In the genomic region with DNA sequence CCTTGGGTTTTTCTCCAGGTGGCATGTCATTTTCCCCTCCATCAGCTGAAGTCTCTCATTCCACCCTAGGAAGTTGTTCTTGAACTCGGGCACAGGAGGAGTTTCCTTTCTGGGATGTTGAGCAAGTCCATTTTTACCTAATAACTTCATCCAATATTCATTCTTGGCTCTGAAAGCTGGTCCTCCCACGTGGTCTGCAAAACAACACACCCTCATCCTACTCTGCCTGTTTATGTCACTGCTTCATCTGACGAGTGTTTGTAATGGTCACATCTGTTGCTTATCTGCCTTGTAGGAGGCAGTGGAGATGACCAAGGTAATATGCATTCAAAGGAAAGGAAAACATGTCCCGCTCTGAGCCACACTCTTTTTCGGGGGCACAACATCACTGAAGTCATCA, we compare ENCODE assay signal across 24 cellular contexts.
"Had no signal": no experiment of that assay in that cellular context is flagged by ENCODE, and none has a peak within 500 bp of the region (broad histone marks: within the 10 kb centered on the region; RNA-seq: fewer than 3 reads in every experiment).

No MANE protein-coding gene starts in this region.

- H3K4me1 Mint-ChIP-seq: neural progenitor cell; stimulated activated naive CD8-positive, alpha-beta T cell treated with anti-CD3 and anti-CD28 coated beads, Interleukin-15, amount 100 ng/mL, for 72 hours had no signal

- DNase-seq: activated CD4-positive, alpha-beta T cell treated with anti-CD3 and anti-CD28 coated beads for 1 hour; activated CD4-positive, alpha-beta T cell treated with anti-CD3 and anti-CD28 coated beads, Interleukin-2, amount 50 U/mL, for 4 hours; activated effector memory CD4-positive, alpha-beta T cell treated with anti-CD3 and anti-CD28 coated beads, Interleukin-2, amount 50 U/mL, for 16 hours; activated naive CD4-positive, alpha-beta T cell treated with anti-CD3 and anti-CD28 coated beads, Interleukin-2, amount 50 U/mL, for 16 hours; activated T-cell treated with anti-CD3 and anti-CD28 coated beads, Interleukin-2, amount 50 U/mL, for 72 hours; dermis blood vessel endothelial cell; effector memory CD4-positive, alpha-beta T cell; gastrocnemius medialis; heart left ventricle; left lung; ovary; psoas muscle; right cardiac atrium; small intestine; stimulated activated CD4-positive, alpha-beta T cell treated with anti-CD3 and anti-CD28 coated beads, Interleukin-4, amount 100 ng/mL, for 1 hour; stimulated activated naive CD8-positive, alpha-beta T cell treated with anti-CD3 and anti-CD28 coated beads, Interleukin-15, amount 100 ng/mL, for 72 hours; T-helper 2 cell; transverse colon; uterus had no signal

- H3K9ac ChIP-seq: neural progenitor cell had no signal

- H2AFZ ChIP-seq: neural progenitor cell had no signal

- H3K4me3 Mint-ChIP-seq: activated T-cell treated with anti-CD3 and anti-CD28 coated beads, Interleukin-2, amount 50 U/mL, for 72 hours; neural progenitor cell; stimulated activated naive CD8-positive, alpha-beta T cell treated with anti-CD3 and anti-CD28 coated beads, Interleukin-15, amount 100 ng/mL, for 72 hours had no signal

- H3K4me2 ChIP-seq: neural progenitor cell had no signal

- ATAC-seq: activated T-cell treated with anti-CD3 and anti-CD28 coated beads, Interleukin-2, amount 50 U/mL, for 72 hours; left lung; right cardiac atrium; stimulated activated naive CD8-positive, alpha-beta T cell treated with anti-CD3 and anti-CD28 coated beads, Interleukin-15, amount 100 ng/mL, for 72 hours had no signal

- H3K27me3 Mint-ChIP-seq: stimulated activated naive CD8-positive, alpha-beta T cell treated with anti-CD3 and anti-CD28 coated beads, Interleukin-15, amount 100 ng/mL, for 72 hours had no signal

- H3K4me3 ChIP-seq: cardiac muscle cell, esophagus muscularis mucosa, gastrocnemius medialis, heart left ventricle, left lung, neural progenitor cell, ovary, psoas muscle, suprapubic skin, transverse colon, uterus had no signal

- H3K27ac ChIP-seq: cardiac muscle cell, esophagus muscularis mucosa, gastrocnemius medialis, heart left ventricle, left lung, neural progenitor cell, ovary, psoas muscle, suprapubic skin, transverse colon, uterus, VCaP had no signal

- H3K4me1 ChIP-seq: esophagus muscularis mucosa, gastrocnemius medialis, heart left ventricle, left lung, neural progenitor cell, psoas muscle, suprapubic skin, transverse colon, uterus had no signal

- H3K9me3 Mint-ChIP-seq: neural progenitor cell had no signal

- H3K36me3 ChIP-seq: cardiac muscle cell, esophagus muscularis mucosa, gastrocnemius medialis, heart left ventricle, left lung, neural progenitor cell, ovary, suprapubic skin, transverse colon, uterus had no signal

- H3K9me3 ChIP-seq: esophagus muscularis mucosa, gastrocnemius medialis, left lung, ovary, suprapubic skin, transverse colon, uterus had no signal

- H3K27ac Mint-ChIP-seq: activated T-cell treated with anti-CD3 and anti-CD28 coated beads, Interleukin-2, amount 50 U/mL, for 72 hours; neural progenitor cell; stimulated activated naive CD8-positive, alpha-beta T cell treated with anti-CD3 and anti-CD28 coated beads, Interleukin-15, amount 100 ng/mL, for 72 hours had no signal

- H3K36me3 Mint-ChIP-seq: neural progenitor cell had no signal

- H3K27me3 ChIP-seq: cardiac muscle cell, esophagus muscularis mucosa, gastrocnemius medialis, heart left ventricle, left lung, neural progenitor cell, ovary, suprapubic skin, transverse colon, uterus had no signal
